In genomic region chr14:102346645-102347044, GRCh38 we compare ENCODE assay signal across 23 cellular contexts.
"Had no signal": no experiment of that assay in that cellular context is flagged by ENCODE, and none has a peak within 500 bp of the region (broad histone marks: within the 10 kb centered on the region; RNA-seq: fewer than 3 reads in every experiment).

No MANE protein-coding gene starts in this region.

- H3K36me3 ChIP-seq: MG63 had no signal

- H3K4me1 ChIP-seq: SJSA1 had no signal

- H3K27ac ChIP-seq: SJSA1, SK-N-MC had no signal

- DNase-seq: Karpas-422, KG1, MG63, NCI-H1092, NCI-H1105 treated with DMSO at 0.1 percent for 48 hours, NCI-H1417 treated with DMSO at 0.1 percent for 48 hours, NCI-H146, NCI-H1694 treated with DMSO at 0.1 percent for 48 hours, NCI-H1930, NCI-H2081 treated with DMSO at 0.1 percent for 48 hours, NCI-H2171, NCI-H226, NCI-H446, NCI-H510A, NCI-H524 treated with DMSO at 0.1 percent for 48 hours, NCI-H69, NCI-H774, Right ventricle myocardium superior, RPMI8226, SIG-M5 had no signal

- H3K27me3 ChIP-seq: MG63, SJSA1 had no signal

- H3K4me3 ChIP-seq: MG63, SJSA1, SK-N-MC had no signal

- H3K9me3 ChIP-seq: MG63, SJSA1 had no signal

- FAIRE-seq: RCC 7860 had no signal
